4 cellular contexts compared by ENCODE assay signal in the genomic region with DNA sequence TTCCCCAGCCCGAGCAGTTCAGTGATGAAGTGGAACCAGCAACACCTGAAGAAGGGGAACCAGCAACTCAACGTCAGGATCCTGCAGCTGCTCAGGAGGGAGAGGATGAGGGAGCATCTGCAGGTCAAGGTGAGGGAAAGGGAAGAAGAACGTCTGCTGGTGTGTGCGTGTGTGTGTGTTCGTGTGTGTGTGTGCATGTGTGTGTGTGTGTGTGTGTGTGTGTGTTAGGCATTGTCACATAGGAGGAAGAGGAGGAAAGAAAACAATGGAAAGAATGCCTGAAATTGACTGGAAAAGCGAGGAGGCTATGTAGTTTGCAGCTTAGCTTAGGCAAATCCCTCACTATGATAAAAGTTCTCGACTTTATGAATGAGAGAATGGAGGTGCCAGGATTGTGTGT. TPM values are rescaled to one million over a fixed set of nuclear protein-coding genes. Genes with fewer than 3 reads are reported as not detected.
"Had no signal": no experiment of that assay in that cellular context is flagged by ENCODE, and none has a peak within 500 bp of the region (broad histone marks: within the 10 kb centered on the region; RNA-seq: fewer than 3 reads in every experiment).

No MANE protein-coding gene starts in this region.

RNA-seq across cellular contexts. Expression of a gene that starts 1.9 kb away (rescaled TPM):
- total RNA-seq: LHCN-M2, M059J, MCF 10A, NCI-H460 had no signal

RNA-seq across cellular contexts. Expression of a gene that starts 7.6 kb away (rescaled TPM):
- total RNA-seq: LHCN-M2, M059J, MCF 10A, NCI-H460 had no signal

RNA-seq across cellular contexts. Expression of a gene that starts 20.3 kb away (rescaled TPM):
- total RNA-seq: LHCN-M2, M059J, MCF 10A, NCI-H460 had no signal

RNA-seq across cellular contexts. Expression of a gene that starts 59.2 kb away (rescaled TPM):
- total RNA-seq: LHCN-M2 had no signal
